Comparison of ENCODE assay signal across 8 cellular contexts in the genomic region with DNA sequence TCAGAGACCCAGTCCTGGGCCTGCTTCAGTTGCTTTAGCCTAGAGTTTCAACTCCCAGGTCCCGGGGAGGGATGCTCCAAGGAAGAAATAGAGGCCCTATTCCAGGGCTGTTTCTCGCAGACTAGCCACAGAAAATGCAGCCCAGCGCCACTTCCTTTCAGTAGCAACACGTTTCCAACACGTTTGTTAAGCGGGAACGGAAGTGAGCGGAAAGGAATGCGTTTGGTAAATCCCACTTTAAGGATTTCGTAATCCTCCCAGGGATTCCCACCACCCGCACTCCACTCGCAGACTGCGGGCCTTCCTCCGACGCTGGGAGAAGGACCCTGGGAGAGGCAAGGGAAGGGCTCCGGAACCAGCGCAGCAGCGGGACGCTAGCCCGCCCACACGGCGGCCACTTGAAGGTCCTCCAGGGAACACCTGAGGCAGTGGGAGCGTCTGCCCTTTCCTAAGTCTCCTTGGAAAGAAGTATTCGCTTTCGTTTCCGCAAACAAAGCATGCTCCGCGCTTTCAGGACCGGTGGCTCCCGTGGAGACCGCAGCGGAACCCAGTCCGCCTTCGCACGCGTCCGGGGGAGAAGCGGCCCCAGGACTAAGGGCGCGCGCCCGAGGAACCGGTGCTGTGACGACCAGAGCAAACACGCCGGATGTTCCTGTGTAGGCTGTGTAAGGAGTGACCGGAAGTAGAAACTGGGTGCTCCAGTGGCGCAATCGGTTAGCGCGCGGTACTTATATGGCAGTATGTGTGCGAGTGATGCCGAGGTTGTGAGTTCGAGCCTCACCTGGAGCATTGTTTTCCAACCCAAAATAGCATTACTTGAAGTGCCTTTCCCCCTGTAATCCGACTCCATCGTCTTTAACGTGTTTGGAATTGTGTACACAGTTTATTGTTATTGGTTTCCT.
DNase-seq lines count a peak whose midpoint lies in the region; ATAC-seq and TF ChIP-seq lines count a peak whose summit lies in the region.

No MANE protein-coding gene starts in this region.

- H3K4me3 ChIP-seq in endodermal cell (ENCODE audit: low read length), result peak overlapping the region; percentile 75

- ATAC-seq in HG02571 (IDR thresholded peaks at IDR 0.05; ENCODE audit: unreplicated experiment) (peak; percentile 68), GM21717 (IDR thresholded peaks at IDR 0.05; ENCODE audit: unreplicated experiment) (no peak)

- H3K4me1 Mint-ChIP-seq in endodermal cell, result peaks cover 22% of the 10 kb centered on the region

- no peaks in the 10 kb centered on the region for H3K27me3 Mint-ChIP-seq in endodermal cell (ENCODE audit: insufficient read depth)

- H3K36me3 Mint-ChIP-seq in endodermal cell (ENCODE audit: low read depth), result peaks cover 44% of the 10 kb centered on the region

- H3K27ac Mint-ChIP-seq in endodermal cell, result peak overlapping the region; percentile 99

- peak overlapping the region; percentile 45 for H3K27ac ChIP-seq in endodermal cell (ENCODE audit: low read depth, low read length)

- TF ChIP-seq CTCF in endodermal cell (conservative IDR thresholded peaks at IDR 0.05), result no peak

- peaks cover 25% of the 10 kb centered on the region for H3K9me3 Mint-ChIP-seq in endodermal cell

- H3K27me3 ChIP-seq in endodermal cell (ENCODE audit: control insufficient read depth, insufficient read depth, low read length, poor library complexity, severe bottlenecking), result no peaks in the 10 kb centered on the region

- H3K36me3 ChIP-seq in endodermal cell (ENCODE audit: control insufficient read depth, insufficient read depth, low read length), result peaks cover 10% of the 10 kb centered on the region

- H3K4me3 Mint-ChIP-seq in endodermal cell, result peak overlapping the region; percentile 75

- 8 to 13% methylated on average over 25 to 58 of the region's 58 CpGs for WGBS in endodermal cell (ENCODE audit: insufficient coverage in 1 of 2, insufficient read length in 1 of 2), 2 experiments

- DNase-seq in DMS79 (lab: John Stamatoyannopoulos, UW) (peak; percentile 54), NCI-H226 (peak; percentile 88), endodermal cell (peak; percentile 94), medulla oblongata (ENCODE audit: extremely low spot score) (peak; percentile 90)
- peak; percentile 5 to 6 for DNase-seq in activated CD8-positive, alpha-beta memory T cell treated with anti-CD3 and anti-CD28 coated beads for 4 hours (ENCODE audit: low read depth in 2 of 2)
- peak in 2 of 3 experiments; percentile 44 to 69 for DNase-seq in stimulated activated CD4-positive, alpha-beta T cell treated with anti-CD3 and anti-CD28 coated beads, TNF-alpha, amount 100 ng/mL, for 24 hours (ENCODE audit: low read depth in 3 of 3)

- H3K9me3 ChIP-seq in endodermal cell (ENCODE audit: control insufficient read depth, low read length), result peaks cover 44% of the 10 kb centered on the region

- peak overlapping the region; percentile 83 for H3K9ac ChIP-seq in endodermal cell (ENCODE audit: extremely low read depth, low read length, poor library complexity, severe bottlenecking)

- no peaks in the 10 kb centered on the region for H3K4me1 ChIP-seq in endodermal cell (ENCODE audit: control insufficient read depth, insufficient read depth, low read length)

Comparison
In these comparisons a context has a peak if more than half of its experiments do, and no peak if none do; other contexts are left out.
1. DNase-seq: peak in every context shown above with its lines; median percentile 94 in endodermal cell; 90 in medulla oblongata; 88 in NCI-H226; 56 in stimulated activated CD4-positive, alpha-beta T cell treated with anti-CD3 and anti-CD28 coated beads, TNF-alpha, amount 100 ng/mL, for 24 hours; 54 in DMS79; 6 in activated CD8-positive, alpha-beta memory T cell treated with anti-CD3 and anti-CD28 coated beads for 4 hours.